ENCODE assay signal across 28 cellular contexts in the genomic region with DNA sequence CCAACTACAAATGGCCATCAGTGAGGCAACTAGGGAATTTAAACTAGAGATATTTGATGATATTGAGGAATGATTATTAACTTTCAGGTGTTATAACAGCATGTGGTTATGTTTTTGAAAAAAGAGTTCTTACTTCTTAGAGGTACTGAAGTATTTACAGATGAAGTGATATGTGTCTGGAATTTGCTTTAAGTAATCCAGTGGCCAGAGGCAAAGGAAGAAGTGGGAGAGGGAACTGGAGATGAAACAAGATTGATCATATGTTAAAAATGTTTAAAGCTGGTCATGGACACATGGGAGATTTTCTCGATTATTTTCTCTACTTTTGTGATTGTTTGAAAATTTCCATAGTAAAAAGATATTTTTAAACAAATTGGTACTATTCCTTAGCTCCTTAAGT.
"Had no signal": no experiment of that assay in that cellular context is flagged by ENCODE, and none has a peak within 500 bp of the region (broad histone marks: within the 10 kb centered on the region; RNA-seq: fewer than 3 reads in every experiment).

No MANE protein-coding gene starts in this region.

- H3K27ac Mint-ChIP-seq: stimulated activated effector memory CD8-positive, alpha-beta T cell treated with anti-CD3 and anti-CD28 coated beads, Interleukin-12 subunit alpha, Interleukin-12 subunit beta, amount 100 ng/mL, for 72 hours; stimulated activated memory B cell treated with anti-CD40 and anti-IgM and Interleukin-4, amounts not matched to agents 10 μg/mL and 1 μg/mL and 100 μg/mL, for 72 hours; stimulated activated naive B cell treated with anti-CD40 and anti-IgM and Interleukin-4, amounts not matched to agents 10 μg/mL and 1 μg/mL and 100 μg/mL, for 72 hours; stimulated activated naive CD8-positive, alpha-beta T cell treated with anti-CD3 and anti-CD28 coated beads, Interleukin-15, amount 100 ng/mL, for 72 hours; stimulated activated naive CD8-positive, alpha-beta T cell treated with anti-CD3 and anti-CD28 coated beads, Interleukin-15, Interleukin-2, amounts not matched to agents 100 ng/mL and 50 ng/mL, for 24 hours; type B pancreatic cell had no signal

- H3K36me3 ChIP-seq: stomach, suprapubic skin, thoracic aorta, thyroid gland, tibial artery, transverse colon, upper lobe of left lung, upper lobe of right lung, uterus, vagina had no signal

- H3K9me3 ChIP-seq: testis, thoracic aorta, thyroid gland, transverse colon, upper lobe of right lung, uterus, vagina had no signal

- H3K36me3 Mint-ChIP-seq: stimulated activated effector memory CD8-positive, alpha-beta T cell treated with anti-CD3 and anti-CD28 coated beads, Interleukin-12 subunit alpha, Interleukin-12 subunit beta, amount 100 ng/mL, for 72 hours; stimulated activated memory B cell treated with anti-CD40 and anti-IgM and Interleukin-4, amounts not matched to agents 10 μg/mL and 1 μg/mL and 100 μg/mL, for 72 hours; stimulated activated naive B cell treated with anti-CD40 and anti-IgM and Interleukin-4, amounts not matched to agents 10 μg/mL and 1 μg/mL and 100 μg/mL, for 72 hours; type B pancreatic cell had no signal

- H3K27me3 ChIP-seq: stomach, suprapubic skin, testis, thyroid gland, tibial artery, transverse colon, upper lobe of left lung, upper lobe of right lung, uterus, vagina had no signal

- H3K4me1 ChIP-seq: stomach, suprapubic skin, testis, thyroid gland, tibial artery, transverse colon, upper lobe of left lung, upper lobe of right lung, uterus, vagina had no signal

- H3K4me3 Mint-ChIP-seq: stimulated activated effector memory CD8-positive, alpha-beta T cell treated with anti-CD3 and anti-CD28 coated beads, Interleukin-12 subunit alpha, Interleukin-12 subunit beta, amount 100 ng/mL, for 72 hours; stimulated activated memory B cell treated with anti-CD40 and anti-IgM and Interleukin-4, amounts not matched to agents 10 μg/mL and 1 μg/mL and 100 μg/mL, for 72 hours; stimulated activated naive B cell treated with anti-CD40 and anti-IgM and Interleukin-4, amounts not matched to agents 10 μg/mL and 1 μg/mL and 100 μg/mL, for 72 hours; stimulated activated naive CD8-positive, alpha-beta T cell treated with anti-CD3 and anti-CD28 coated beads, Interleukin-15, amount 100 ng/mL, for 72 hours; stimulated activated naive CD8-positive, alpha-beta T cell treated with anti-CD3 and anti-CD28 coated beads, Interleukin-15, Interleukin-2, amounts not matched to agents 100 ng/mL and 50 ng/mL, for 24 hours; type B pancreatic cell had no signal

- ATAC-seq: stimulated activated memory B cell treated with anti-CD40 and anti-IgM and Interleukin-4, amounts not matched to agents 10 μg/mL and 1 μg/mL and 100 μg/mL, for 72 hours; stimulated activated naive B cell treated with anti-CD40 and anti-IgM and Interleukin-4, amounts not matched to agents 10 μg/mL and 1 μg/mL and 100 μg/mL, for 72 hours; stimulated activated naive CD8-positive, alpha-beta T cell treated with anti-CD3 and anti-CD28 coated beads, Interleukin-15, Interleukin-2, amounts not matched to agents 100 U/mL and 50 U/mL, for 24 hours; upper lobe of right lung had no signal

- H3K4me1 Mint-ChIP-seq: stimulated activated effector memory CD8-positive, alpha-beta T cell treated with anti-CD3 and anti-CD28 coated beads, Interleukin-12 subunit alpha, Interleukin-12 subunit beta, amount 100 ng/mL, for 72 hours; stimulated activated memory B cell treated with anti-CD40 and anti-IgM and Interleukin-4, amounts not matched to agents 10 μg/mL and 1 μg/mL and 100 μg/mL, for 72 hours; stimulated activated naive B cell treated with anti-CD40 and anti-IgM and Interleukin-4, amounts not matched to agents 10 μg/mL and 1 μg/mL and 100 μg/mL, for 72 hours; stimulated activated naive CD8-positive, alpha-beta T cell treated with anti-CD3 and anti-CD28 coated beads, Interleukin-15, amount 100 ng/mL, for 72 hours had no signal

- H3K9me3 Mint-ChIP-seq: stimulated activated effector memory CD8-positive, alpha-beta T cell treated with anti-CD3 and anti-CD28 coated beads, Interleukin-12 subunit alpha, Interleukin-12 subunit beta, amount 100 ng/mL, for 72 hours; stimulated activated memory B cell treated with anti-CD40 and anti-IgM and Interleukin-4, amounts not matched to agents 10 μg/mL and 1 μg/mL and 100 μg/mL, for 72 hours; stimulated activated naive CD8-positive, alpha-beta T cell treated with anti-CD3 and anti-CD28 coated beads, Interleukin-15, Interleukin-2, amounts not matched to agents 100 ng/mL and 50 ng/mL, for 24 hours had no signal

- H3K27me3 Mint-ChIP-seq: stimulated activated memory B cell treated with anti-CD40 and anti-IgM and Interleukin-4, amounts not matched to agents 10 μg/mL and 1 μg/mL and 100 μg/mL, for 72 hours; stimulated activated naive B cell treated with anti-CD40 and anti-IgM and Interleukin-4, amounts not matched to agents 10 μg/mL and 1 μg/mL and 100 μg/mL, for 72 hours; stimulated activated naive CD8-positive, alpha-beta T cell treated with anti-CD3 and anti-CD28 coated beads, Interleukin-15, amount 100 ng/mL, for 72 hours; stimulated activated naive CD8-positive, alpha-beta T cell treated with anti-CD3 and anti-CD28 coated beads, Interleukin-15, Interleukin-2, amounts not matched to agents 100 ng/mL and 50 ng/mL, for 24 hours; type B pancreatic cell had no signal

- DNase-seq: stimulated activated CD4-positive, alpha-beta T cell treated with anti-CD3 and anti-CD28 coated beads, Interleukin-2, amount 100 ng/mL, for 24 hours; stimulated activated CD4-positive, alpha-beta T cell treated with anti-CD3 and anti-CD28 coated beads, Interleukin-2, amount 100 ng/mL, for 48 hours; stimulated activated CD4-positive, alpha-beta T cell treated with anti-CD3 and anti-CD28 coated beads, Interleukin-4, amount 100 ng/mL, for 1 hour; stimulated activated CD4-positive, alpha-beta T cell treated with anti-CD3 and anti-CD28 coated beads, Interleukin-4, amount 100 ng/mL, for 24 hours; stimulated activated CD4-positive, alpha-beta T cell treated with anti-CD3 and anti-CD28 coated beads, Interleukin-4, amount 100 ng/mL, for 4 hours; stimulated activated CD8-positive, alpha-beta memory T cell treated with anti-CD3 and anti-CD28 coated beads, Interleukin-4, amount 100 ng/mL, for 48 hours; stimulated activated naive B cell treated with anti-CD40 and anti-IgM and Interleukin-4, amounts not matched to agents 10 μg/mL and 1 μg/mL and 100 μg/mL, for 72 hours; stimulated activated naive CD4-positive, alpha-beta T cell; stimulated activated naive CD4-positive, alpha-beta T cell treated with Interleukin-2 at 50 U/mL for 16 hours; stimulated activated naive CD8-positive, alpha-beta T cell treated with anti-CD3 and anti-CD28 coated beads, Interleukin-15, amount 100 ng/mL, for 72 hours; stimulated activated naive CD8-positive, alpha-beta T cell treated with anti-CD3 and anti-CD28 coated beads, Interleukin-15, Interleukin-2, amounts not matched to agents 100 U/mL and 50 U/mL, for 24 hours; stomach; substantia nigra; testis; thyroid gland; tibial artery; transverse colon; upper lobe of left lung; upper lobe of right lung; uterus had no signal

- FAIRE-seq: urothelium cell line had no signal

- H3K27ac ChIP-seq: stomach, suprapubic skin, testis, thoracic aorta, thyroid gland, tibial artery, transverse colon, upper lobe of left lung, upper lobe of right lung, uterus, vagina had no signal

- H3K4me3 ChIP-seq: stomach, suprapubic skin, testis, thoracic aorta, thyroid gland, tibial artery, transverse colon, upper lobe of left lung, upper lobe of right lung, uterus, vagina had no signal
